Comparison of ENCODE assay signal across 3 cellular contexts in the genomic region with DNA sequence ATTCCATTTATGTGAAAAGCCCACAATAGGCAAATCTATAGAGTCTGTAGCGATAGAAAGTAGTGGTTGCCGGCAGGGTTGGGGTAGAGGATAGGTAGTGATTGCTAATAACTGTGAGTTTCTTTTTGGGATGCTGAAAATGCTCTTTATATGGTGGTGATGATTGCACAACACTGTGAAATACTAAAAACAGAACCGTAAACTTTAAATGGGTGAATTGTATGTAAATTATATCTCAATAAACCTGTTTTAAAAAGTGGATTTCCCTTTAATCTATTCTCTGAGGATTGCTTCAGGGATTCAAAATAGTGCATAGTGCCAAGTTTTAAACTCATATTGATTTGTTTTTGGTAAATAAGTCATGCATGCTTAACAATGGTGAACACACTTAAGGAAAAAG.
TF ChIP-seq lines count a peak whose summit lies in the region.

No MANE protein-coding gene starts in this region.

TF ChIP-seq in IMR-90, 13 proteins besides CTCF, POLR2A, EP300 and RAD21:
- TF ChIP-seq MAZ (IDR thresholded peaks at IDR 0.05; ENCODE audit: borderline replicate concordance, low read depth, low read length) (no peak), CEBPB (IDR thresholded peaks at IDR 0.05; ENCODE audit: low read depth, low read length) (peak; percentile 96)

TF ChIP-seq in H1, 55 proteins besides CTCF, POLR2A, EP300 and RAD21:
- TF ChIP-seq CEBPB (IDR thresholded peaks at IDR 0.05; ENCODE audit: low read depth, low read length) (peak; percentile 69; the same call in 1 of the 2 replicates), TEAD4 (IDR thresholded peaks at IDR 0.05; ENCODE audit: low read depth, low read length) (no peak)
TF ChIP-seq in H1: peak in this region for 1.

TF ChIP-seq in WTC11, 78 proteins besides CTCF, POLR2A, EP300 and RAD21:
- TF ChIP-seq, protein P1, sequence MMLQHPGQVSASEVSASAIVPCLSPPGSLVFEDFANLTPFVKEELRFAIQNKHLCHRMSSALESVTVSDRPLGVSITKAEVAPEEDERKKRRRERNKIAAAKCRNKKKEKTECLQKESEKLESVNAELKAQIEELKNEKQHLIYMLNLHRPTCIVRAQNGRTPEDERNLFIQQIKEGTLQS (CRISPR knock-in tag; conservative IDR thresholded peaks at IDR 0.05): no peak
- TF ChIP-seq ZNF671 (CRISPR knock-in tag; IDR thresholded peaks at IDR 0.05) (no peak), JAZF1 (CRISPR knock-in tag; IDR thresholded peaks at IDR 0.05) (no peak), ZNF219 (CRISPR knock-in tag; IDR thresholded peaks at IDR 0.05; ENCODE audit: borderline replicate concordance) (no peak), KAT7 (CRISPR knock-in tag; IDR thresholded peaks at IDR 0.05; ENCODE audit: borderline replicate concordance) (no peak), GABPB1 (CRISPR knock-in tag; IDR thresholded peaks at IDR 0.05) (no peak), ZNF317 (CRISPR knock-in tag; IDR thresholded peaks at IDR 0.05; ENCODE audit: borderline replicate concordance, low read depth) (no peak)
- TF ChIP-seq, protein P2, sequence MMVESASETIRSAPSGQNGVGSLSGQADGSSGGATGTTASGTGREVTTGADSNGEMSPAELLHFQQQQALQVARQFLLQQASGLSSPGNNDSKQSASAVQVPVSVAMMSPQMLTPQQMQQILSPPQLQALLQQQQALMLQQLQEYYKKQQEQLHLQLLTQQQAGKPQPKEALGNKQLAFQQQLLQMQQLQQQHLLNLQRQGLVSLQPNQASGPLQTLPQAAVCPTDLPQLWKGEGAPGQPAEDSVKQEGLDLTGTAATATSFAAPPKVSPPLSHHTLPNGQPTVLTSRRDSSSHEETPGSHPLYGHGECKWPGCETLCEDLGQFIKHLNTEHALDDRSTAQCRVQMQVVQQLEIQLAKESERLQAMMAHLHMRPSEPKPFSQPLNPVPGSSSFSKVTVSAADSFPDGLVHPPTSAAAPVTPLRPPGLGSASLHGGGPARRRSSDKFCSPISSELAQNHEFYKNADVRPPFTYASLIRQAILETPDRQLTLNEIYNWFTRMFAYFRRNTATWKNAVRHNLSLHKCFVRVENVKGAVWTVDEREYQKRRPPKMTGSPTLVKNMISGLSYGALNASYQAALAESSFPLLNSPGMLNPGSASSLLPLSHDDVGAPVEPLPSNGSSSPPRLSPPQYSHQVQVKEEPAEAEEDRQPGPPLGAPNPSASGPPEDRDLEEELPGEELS (CRISPR knock-in tag; IDR thresholded peaks at IDR 0.05): no peak
- TF ChIP-seq, protein P3, sequence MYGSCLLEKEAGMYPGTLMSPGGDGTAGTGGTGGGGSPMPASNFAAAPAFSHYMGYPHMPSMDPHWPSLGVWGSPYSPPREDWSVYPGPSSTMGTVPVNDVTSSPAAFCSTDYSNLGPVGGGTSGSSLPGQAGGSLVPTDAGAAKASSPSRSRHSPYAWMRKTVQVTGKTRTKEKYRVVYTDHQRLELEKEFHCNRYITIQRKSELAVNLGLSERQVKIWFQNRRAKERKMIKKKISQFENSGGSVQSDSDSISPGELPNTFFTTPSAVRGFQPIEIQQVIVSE (CRISPR knock-in tag; IDR thresholded peaks at IDR 0.05; ENCODE audit: borderline replicate concordance): no peak
- TF ChIP-seq, protein P4, sequence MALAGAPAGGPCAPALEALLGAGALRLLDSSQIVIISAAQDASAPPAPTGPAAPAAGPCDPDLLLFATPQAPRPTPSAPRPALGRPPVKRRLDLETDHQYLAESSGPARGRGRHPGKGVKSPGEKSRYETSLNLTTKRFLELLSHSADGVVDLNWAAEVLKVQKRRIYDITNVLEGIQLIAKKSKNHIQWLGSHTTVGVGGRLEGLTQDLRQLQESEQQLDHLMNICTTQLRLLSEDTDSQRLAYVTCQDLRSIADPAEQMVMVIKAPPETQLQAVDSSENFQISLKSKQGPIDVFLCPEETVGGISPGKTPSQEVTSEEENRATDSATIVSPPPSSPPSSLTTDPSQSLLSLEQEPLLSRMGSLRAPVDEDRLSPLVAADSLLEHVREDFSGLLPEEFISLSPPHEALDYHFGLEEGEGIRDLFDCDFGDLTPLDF (CRISPR knock-in tag; IDR thresholded peaks at IDR 0.05): no peak
- TF ChIP-seq, protein P5, sequence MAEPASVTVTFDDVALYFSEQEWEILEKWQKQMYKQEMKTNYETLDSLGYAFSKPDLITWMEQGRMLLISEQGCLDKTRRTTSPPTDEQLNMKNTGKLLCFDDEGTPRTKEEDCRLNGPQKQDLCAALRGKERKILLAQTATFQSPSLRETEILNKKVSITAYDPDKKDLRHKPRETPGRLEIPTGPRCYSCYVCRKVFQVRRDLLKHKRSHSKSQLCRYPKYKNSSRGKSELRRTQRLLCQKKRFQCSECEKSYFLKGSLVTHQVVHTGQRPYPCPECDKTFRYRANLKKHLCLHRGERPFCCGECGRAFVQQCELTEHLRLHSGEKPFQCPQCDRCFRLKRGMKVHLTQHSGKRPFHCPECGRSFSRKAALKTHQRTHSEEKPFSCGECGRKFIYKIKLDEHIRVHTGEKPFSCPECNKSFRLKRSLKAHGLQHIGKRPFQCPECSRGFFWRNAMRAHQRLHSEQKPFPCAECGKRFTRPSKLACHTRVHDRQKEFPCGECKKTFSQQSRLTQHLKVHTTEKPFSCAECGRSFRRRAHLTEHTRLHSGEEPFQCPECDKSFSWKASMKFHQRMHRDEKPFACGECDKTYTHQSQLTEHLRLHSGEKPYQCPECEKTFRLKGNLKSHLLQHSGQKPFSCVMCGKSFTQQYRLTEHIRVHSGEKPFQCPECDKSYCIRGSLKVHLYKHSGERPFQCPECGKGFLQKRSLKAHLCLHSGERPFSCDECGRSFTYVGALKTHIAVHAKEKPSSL (CRISPR knock-in tag; conservative IDR thresholded peaks at IDR 0.05): no peak
- TF ChIP-seq, protein P6, sequence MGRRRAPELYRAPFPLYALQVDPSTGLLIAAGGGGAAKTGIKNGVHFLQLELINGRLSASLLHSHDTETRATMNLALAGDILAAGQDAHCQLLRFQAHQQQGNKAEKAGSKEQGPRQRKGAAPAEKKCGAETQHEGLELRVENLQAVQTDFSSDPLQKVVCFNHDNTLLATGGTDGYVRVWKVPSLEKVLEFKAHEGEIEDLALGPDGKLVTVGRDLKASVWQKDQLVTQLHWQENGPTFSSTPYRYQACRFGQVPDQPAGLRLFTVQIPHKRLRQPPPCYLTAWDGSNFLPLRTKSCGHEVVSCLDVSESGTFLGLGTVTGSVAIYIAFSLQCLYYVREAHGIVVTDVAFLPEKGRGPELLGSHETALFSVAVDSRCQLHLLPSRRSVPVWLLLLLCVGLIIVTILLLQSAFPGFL (CRISPR knock-in tag; IDR thresholded peaks at IDR 0.05; ENCODE audit: borderline replicate concordance): no peak
- TF ChIP-seq, protein P7, sequence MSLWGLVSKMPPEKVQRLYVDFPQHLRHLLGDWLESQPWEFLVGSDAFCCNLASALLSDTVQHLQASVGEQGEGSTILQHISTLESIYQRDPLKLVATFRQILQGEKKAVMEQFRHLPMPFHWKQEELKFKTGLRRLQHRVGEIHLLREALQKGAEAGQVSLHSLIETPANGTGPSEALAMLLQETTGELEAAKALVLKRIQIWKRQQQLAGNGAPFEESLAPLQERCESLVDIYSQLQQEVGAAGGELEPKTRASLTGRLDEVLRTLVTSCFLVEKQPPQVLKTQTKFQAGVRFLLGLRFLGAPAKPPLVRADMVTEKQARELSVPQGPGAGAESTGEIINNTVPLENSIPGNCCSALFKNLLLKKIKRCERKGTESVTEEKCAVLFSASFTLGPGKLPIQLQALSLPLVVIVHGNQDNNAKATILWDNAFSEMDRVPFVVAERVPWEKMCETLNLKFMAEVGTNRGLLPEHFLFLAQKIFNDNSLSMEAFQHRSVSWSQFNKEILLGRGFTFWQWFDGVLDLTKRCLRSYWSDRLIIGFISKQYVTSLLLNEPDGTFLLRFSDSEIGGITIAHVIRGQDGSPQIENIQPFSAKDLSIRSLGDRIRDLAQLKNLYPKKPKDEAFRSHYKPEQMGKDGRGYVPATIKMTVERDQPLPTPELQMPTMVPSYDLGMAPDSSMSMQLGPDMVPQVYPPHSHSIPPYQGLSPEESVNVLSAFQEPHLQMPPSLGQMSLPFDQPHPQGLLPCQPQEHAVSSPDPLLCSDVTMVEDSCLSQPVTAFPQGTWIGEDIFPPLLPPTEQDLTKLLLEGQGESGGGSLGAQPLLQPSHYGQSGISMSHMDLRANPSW (CRISPR knock-in tag; conservative IDR thresholded peaks at IDR 0.05; ENCODE audit: low read depth): no peak
